ENCODE assay signal across 34 cellular contexts in genomic region chr4:19678763-19679162, GRCh38.
DNase-seq lines count a peak whose midpoint lies in the region; TF ChIP-seq lines count a peak whose summit lies in the region.
"Had no signal": no experiment of that assay in that cellular context is flagged by ENCODE, and none has a peak within 500 bp of the region (broad histone marks: within the 10 kb centered on the region; RNA-seq: fewer than 3 reads in every experiment).

No MANE protein-coding gene starts in this region.

- no peak overlapping the region for H3K4me3 ChIP-seq in BLaER1
- H3K4me3 ChIP-seq in Jurkat, Clone E6-1 (ENCODE audit: low read length): no peak overlapping the region
- H3K4me3 ChIP-seq in fibroblast of the aortic adventitia (ENCODE audit: low read depth, low read length): no peak overlapping the region
- no peak overlapping the region for H3K4me3 ChIP-seq in right atrium auricular region
- H3K4me3 ChIP-seq: dorsolateral prefrontal cortex, hepatocyte, K562, left ventricle myocardium inferior, MG63, ovary, Peyer's patch, SJSA1, spleen, thoracic aorta, vagina had no signal

- H3K27me3 ChIP-seq in BLaER1: no peaks in the 10 kb centered on the region
- H3K27me3 ChIP-seq in right atrium auricular region: no peaks in the 10 kb centered on the region
- H3K27me3 ChIP-seq: dorsolateral prefrontal cortex, hepatocyte, MG63, ovary, Peyer's patch, SJSA1, spleen, vagina had no signal

- peak; percentile 3 for DNase-seq in Jurkat, Clone E6-1 (ENCODE audit: low read depth, low spot score)
- DNase-seq in amniotic stem cell (lab: John Stamatoyannopoulos, UW) (peak; percentile 3), fibroblast of the aortic adventitia (ENCODE audit: low read depth) (peak; percentile 63), right atrium auricular region (ENCODE audit: low spot score) (no peak), HuH-7 (ENCODE audit: low spot score) (no peak), amygdala (lab: John Stamatoyannopoulos, UW) (no peak)
- no peak for DNase-seq in activated T-cell treated with anti-CD3 and anti-CD28 coated beads, Interleukin-2, amount 50 U/mL, for 48 hours
- DNase-seq: activated CD4-positive, alpha-beta T cell treated with anti-CD3 and anti-CD28 coated beads for 48 hours; activated naive CD4-positive, alpha-beta T cell treated with Interleukin-2 at 50 U/mL for 16 hours; activated T-cell treated with anti-CD3 and anti-CD28 coated beads, Interleukin-2, amount 50 U/mL, for 24 hours; Calu3; dorsolateral prefrontal cortex; foreskin melanocyte; immature natural killer cell; left ventricle myocardium inferior; MG63; midbrain; naive thymus-derived CD8-positive, alpha-beta T cell; NCI-H1436; NCI-H510A treated with DMSO at 0.1 percent for 48 hours; ovary; Peyer's patch; retina; spleen; stimulated activated CD4-positive, alpha-beta T cell treated with anti-CD3 and anti-CD28 coated beads, Interleukin-2, amount 100 ng/mL, for 48 hours; stimulated activated naive CD4-positive, alpha-beta T cell treated with Interleukin-2 at 50 U/mL for 16 hours had no signal

- H3K4me1 ChIP-seq in BLaER1 (peaks cover 27% of the 10 kb centered on the region), right atrium auricular region (no peaks in the 10 kb centered on the region)
- H3K4me1 ChIP-seq: left ventricle myocardium inferior, Peyer's patch, SJSA1, vagina had no signal

- H4K20me1 ChIP-seq in BLaER1: no peaks in the 10 kb centered on the region

- no peak overlapping the region for H3K27ac ChIP-seq in BLaER1
- no peak overlapping the region for H3K27ac ChIP-seq in right atrium auricular region
- H3K27ac ChIP-seq: C4-2B, dorsolateral prefrontal cortex, hepatocyte, left ventricle myocardium inferior, ovary, Peyer's patch, SJSA1, spleen, thoracic aorta, vagina, VCaP had no signal

- H3K4me2 ChIP-seq in BLaER1: peak overlapping the region; percentile 54
- H3K4me2 ChIP-seq: hepatocyte had no signal

- TF ChIP-seq CTCF in fibroblast of the aortic adventitia (IDR thresholded peaks at IDR 0.05; ENCODE audit: insufficient read depth, low read length): no peak
- TF ChIP-seq CTCF in right atrium auricular region (IDR thresholded peaks at IDR 0.05): no peak

- H3K9ac ChIP-seq in BLaER1: no peak overlapping the region

- H3K9me3 ChIP-seq in BLaER1: no peaks in the 10 kb centered on the region
- no peaks in the 10 kb centered on the region for H3K9me3 ChIP-seq in right atrium auricular region
- H3K9me3 ChIP-seq: left ventricle myocardium inferior, MG63, ovary, SJSA1, spleen, thoracic aorta, vagina had no signal

- H3K36me3 ChIP-seq in BLaER1 (no peaks in the 10 kb centered on the region), right atrium auricular region (no peaks in the 10 kb centered on the region)
- H3K36me3 ChIP-seq: left ventricle myocardium inferior, MG63, ovary, Peyer's patch, SJSA1, spleen, thoracic aorta, vagina had no signal

Comparison
In these comparisons a context has a peak if more than half of its experiments do, and no peak if none do; other contexts are left out.
1. DNase-seq: peak in Jurkat, Clone E6-1 (single experiment), amniotic stem cell (single experiment) and fibroblast of the aortic adventitia (single experiment); none in right atrium auricular region (single experiment), activated T-cell treated with anti-CD3 and anti-CD28 coated beads, Interleukin-2, amount 50 U/mL, for 48 hours (0 of 2), HuH-7 (single experiment) and amygdala (0 of 56).